1 cellular context compared by ENCODE assay signal in genomic region chr6:27297857-27298730, GRCh38.
A peak's percentile ranks its signal among the peaks of the same experiment; 100 is the strongest.
TF ChIP-seq lines count a peak whose summit lies in the region.

No MANE protein-coding gene starts in this region.

TF ChIP-seq in K562, 482 proteins besides CTCF, POLR2A, EP300 and RAD21 (continued from another document and continues in another):
- peak; percentile 77 for TF ChIP-seq ZBTB33 (CRISPR knock-in tag; IDR thresholded peaks at IDR 0.05)
- no peak for TF ChIP-seq CAMTA2 (CRISPR knock-in tag; conservative IDR thresholded peaks at IDR 0.05)
- TF ChIP-seq POLR2AphosphoS2 (IDR thresholded peaks at IDR 0.05; ENCODE audit: low read length) = no peak
- TF ChIP-seq NCOA2 (IDR thresholded peaks at IDR 0.05; ENCODE audit: partially characterized antibody in 2 of 2) = peak in 1 of 2 experiments; percentile 83
- peak; percentile 69; the same call in 1 of the 2 replicates for TF ChIP-seq CREB3L1 (IDR thresholded peaks at IDR 0.05; ENCODE audit: borderline replicate concordance, low read depth)
- peak; percentile 35 to 97; a peak in 3 of 4 replicates for TF ChIP-seq HDAC1 (IDR thresholded peaks at IDR 0.05)
- no peak for TF ChIP-seq TSHZ1 (CRISPR knock-in tag; IDR thresholded peaks at IDR 0.05)
- no peak for TF ChIP-seq ZNF583 (CRISPR knock-in tag; IDR thresholded peaks at IDR 0.05)
- TF ChIP-seq RNF2 (IDR thresholded peaks at IDR 0.05) = peak; percentile 31; the same call in 1 of the 2 replicates
- TF ChIP-seq, protein P1, sequence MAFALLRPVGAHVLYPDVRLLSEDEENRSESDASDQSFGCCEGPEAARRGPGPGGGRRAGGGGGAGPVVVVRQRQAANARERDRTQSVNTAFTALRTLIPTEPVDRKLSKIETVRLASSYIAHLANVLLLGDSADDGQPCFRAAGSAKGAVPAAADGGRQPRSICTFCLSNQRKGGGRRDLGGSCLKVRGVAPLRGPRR (CRISPR knock-in tag; IDR thresholded peaks at IDR 0.05) = no peak
- TF ChIP-seq HNRNPL (IDR thresholded peaks at IDR 0.05; ENCODE audit: low read depth, low read length) = peak; percentile 52; the same call in 1 of the 2 replicates
- 0 out of 2 replicates have a peak, but pooled peaks have one; percentile 61 for TF ChIP-seq CTBP1 (IDR thresholded peaks at IDR 0.05; ENCODE audit: borderline replicate concordance)
- TF ChIP-seq SMARCA4 (IDR thresholded peaks at IDR 0.05) = peak; percentile 12; the same call in 1 of the 2 replicates
- TF ChIP-seq CBFB (CRISPR knock-in tag; IDR thresholded peaks at IDR 0.05) = no peak
- TF ChIP-seq ZBTB7A (IDR thresholded peaks at IDR 0.05; ENCODE audit: borderline replicate concordance, control insufficient read depth, low read depth, low read length) = peak; percentile 48; the same call in 1 of the 2 replicates
- no peak for TF ChIP-seq ILK (tag; IDR thresholded peaks at IDR 0.05; ENCODE audit: borderline replicate concordance, low read depth)
- TF ChIP-seq SMC3 (conservative IDR thresholded peaks at IDR 0.05; ENCODE audit: insufficient read depth, low read depth, low read length) = peak; percentile 6; the same call in 1 of the 2 replicates
- no peak for TF ChIP-seq FUS (optimal IDR thresholded peaks at IDR 0.05; ENCODE audit: low read depth, low read length)
- peak; percentile 97; the same call in 1 of the 2 replicates for TF ChIP-seq HMGXB4 (CRISPR knock-in tag; IDR thresholded peaks at IDR 0.05)
- TF ChIP-seq HDAC3 (IDR thresholded peaks at IDR 0.05; ENCODE audit: borderline replicate concordance, partially characterized antibody) = peak; percentile 20
- TF ChIP-seq ZFP30 (CRISPR knock-in tag; IDR thresholded peaks at IDR 0.05; ENCODE audit: borderline replicate concordance) = 0 out of 2 replicates have a peak, but pooled peaks have one; percentile 14
- no peak for TF ChIP-seq ZNF280B (CRISPR knock-in tag; IDR thresholded peaks at IDR 0.05)
- peak; percentile 11 to 62; a peak in 1 of 4 replicates for TF ChIP-seq FOXK2 (conservative IDR thresholded peaks at IDR 0.05 in 1 of 2, IDR thresholded peaks at IDR 0.05 in 1 of 2; ENCODE audit: low read depth in 2 of 2)
- TF ChIP-seq ZNF592 (IDR thresholded peaks at IDR 0.05) = peak; percentile 95
- TF ChIP-seq NR2C2 (CRISPR knock-in tag; IDR thresholded peaks at IDR 0.05) = no peak
- TF ChIP-seq NR2C2 (tag; IDR thresholded peaks at IDR 0.05) = peak; percentile 63
- TF ChIP-seq ZNF232 (CRISPR knock-in tag; IDR thresholded peaks at IDR 0.05) = 0 out of 2 replicates have a peak, but pooled peaks have one; percentile 74
- TF ChIP-seq JUN (IDR thresholded peaks at IDR 0.05; ENCODE audit: borderline replicate concordance, low read depth, low read length) = 0 out of 2 replicates have a peak, but pooled peaks have one; percentile 12
- TF ChIP-seq JUN (CRISPR knock-in tag; IDR thresholded peaks at IDR 0.05; ENCODE audit: borderline replicate concordance) = peak; percentile 83; the same call in 1 of the 2 replicates
- TF ChIP-seq, protein P2, sequence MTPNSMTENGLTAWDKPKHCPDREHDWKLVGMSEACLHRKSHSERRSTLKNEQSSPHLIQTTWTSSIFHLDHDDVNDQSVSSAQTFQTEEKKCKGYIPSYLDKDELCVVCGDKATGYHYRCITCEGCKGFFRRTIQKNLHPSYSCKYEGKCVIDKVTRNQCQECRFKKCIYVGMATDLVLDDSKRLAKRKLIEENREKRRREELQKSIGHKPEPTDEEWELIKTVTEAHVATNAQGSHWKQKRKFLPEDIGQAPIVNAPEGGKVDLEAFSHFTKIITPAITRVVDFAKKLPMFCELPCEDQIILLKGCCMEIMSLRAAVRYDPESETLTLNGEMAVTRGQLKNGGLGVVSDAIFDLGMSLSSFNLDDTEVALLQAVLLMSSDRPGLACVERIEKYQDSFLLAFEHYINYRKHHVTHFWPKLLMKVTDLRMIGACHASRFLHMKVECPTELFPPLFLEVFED (CRISPR knock-in tag; conservative IDR thresholded peaks at IDR 0.05) = peak; percentile 54; the same call in 1 of the 2 replicates
- peak; percentile 62; the same call in 1 of the 2 replicates for TF ChIP-seq ILF3 (IDR thresholded peaks at IDR 0.05; ENCODE audit: borderline replicate concordance)
- no peak for TF ChIP-seq DNMT1 (IDR thresholded peaks at IDR 0.05)
- 0 out of 4 replicates have a peak, but pooled peaks of 1 of the 2 experiments have one; percentile 40 for TF ChIP-seq SRF (CRISPR knock-in tag; IDR thresholded peaks at IDR 0.05)
- no peak for TF ChIP-seq ARHGAP35 (IDR thresholded peaks at IDR 0.05; ENCODE audit: partially characterized antibody)
- TF ChIP-seq, protein P3, sequence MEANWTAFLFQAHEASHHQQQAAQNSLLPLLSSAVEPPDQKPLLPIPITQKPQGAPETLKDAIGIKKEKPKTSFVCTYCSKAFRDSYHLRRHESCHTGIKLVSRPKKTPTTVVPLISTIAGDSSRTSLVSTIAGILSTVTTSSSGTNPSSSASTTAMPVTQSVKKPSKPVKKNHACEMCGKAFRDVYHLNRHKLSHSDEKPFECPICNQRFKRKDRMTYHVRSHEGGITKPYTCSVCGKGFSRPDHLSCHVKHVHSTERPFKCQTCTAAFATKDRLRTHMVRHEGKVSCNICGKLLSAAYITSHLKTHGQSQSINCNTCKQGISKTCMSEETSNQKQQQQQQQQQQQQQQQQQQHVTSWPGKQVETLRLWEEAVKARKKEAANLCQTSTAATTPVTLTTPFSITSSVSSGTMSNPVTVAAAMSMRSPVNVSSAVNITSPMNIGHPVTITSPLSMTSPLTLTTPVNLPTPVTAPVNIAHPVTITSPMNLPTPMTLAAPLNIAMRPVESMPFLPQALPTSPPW (CRISPR knock-in tag; IDR thresholded peaks at IDR 0.05) = peak; percentile 60
- no peak for TF ChIP-seq NFIX (CRISPR knock-in tag; IDR thresholded peaks at IDR 0.05; ENCODE audit: low read depth)
- TF ChIP-seq SMARCE1 (IDR thresholded peaks at IDR 0.05) = peak; percentile 8; the same call in 1 of the 2 replicates
- TF ChIP-seq EP400 (IDR thresholded peaks at IDR 0.05) = peak; percentile 90
- TF ChIP-seq, protein P4, sequence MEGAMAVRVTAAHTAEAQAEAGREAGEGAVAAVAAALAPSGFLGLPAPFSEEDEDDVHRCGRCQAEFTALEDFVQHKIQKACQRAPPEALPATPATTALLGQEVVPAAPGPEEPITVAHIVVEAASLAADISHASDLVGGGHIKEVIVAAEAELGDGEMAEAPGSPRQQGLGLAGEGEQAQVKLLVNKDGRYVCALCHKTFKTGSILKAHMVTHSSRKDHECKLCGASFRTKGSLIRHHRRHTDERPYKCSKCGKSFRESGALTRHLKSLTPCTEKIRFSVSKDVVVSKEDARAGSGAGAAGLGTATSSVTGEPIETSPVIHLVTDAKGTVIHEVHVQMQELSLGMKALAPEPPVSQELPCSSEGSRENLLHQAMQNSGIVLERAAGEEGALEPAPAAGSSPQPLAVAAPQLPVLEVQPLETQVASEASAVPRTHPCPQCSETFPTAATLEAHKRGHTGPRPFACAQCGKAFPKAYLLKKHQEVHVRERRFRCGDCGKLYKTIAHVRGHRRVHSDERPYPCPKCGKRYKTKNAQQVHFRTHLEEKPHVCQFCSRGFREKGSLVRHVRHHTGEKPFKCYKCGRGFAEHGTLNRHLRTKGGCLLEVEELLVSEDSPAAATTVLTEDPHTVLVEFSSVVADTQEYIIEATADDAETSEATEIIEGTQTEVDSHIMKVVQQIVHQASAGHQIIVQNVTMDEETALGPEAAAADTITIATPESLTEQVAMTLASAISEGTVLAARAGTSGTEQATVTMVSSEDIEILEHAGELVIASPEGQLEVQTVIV (CRISPR knock-in tag; IDR thresholded peaks at IDR 0.05; ENCODE audit: borderline replicate concordance) = no peak
